ENCODE assay signal across 19 cellular contexts in the genomic region with DNA sequence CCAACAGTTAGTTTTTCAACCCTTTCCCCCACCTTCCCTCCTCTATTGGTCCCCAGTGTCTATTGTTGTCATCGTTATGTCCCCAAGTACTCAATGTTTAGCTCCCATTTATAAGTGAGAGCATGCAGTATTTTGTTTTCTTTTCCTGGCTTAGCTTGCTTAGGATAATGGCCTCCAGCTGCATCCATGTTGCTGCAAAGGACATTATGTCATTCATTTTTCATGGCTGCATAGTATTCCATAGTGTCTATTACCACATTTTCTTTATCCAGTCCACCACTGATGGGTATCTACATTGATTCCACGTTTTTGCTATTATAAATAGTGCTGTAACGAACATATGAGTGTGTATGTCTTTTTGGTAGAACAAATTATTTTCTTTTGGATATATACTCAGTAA. TPM values are rescaled to one million over a fixed set of nuclear protein-coding genes. Genes with fewer than 3 reads are reported as not detected.
A peak's percentile ranks its signal among the peaks of the same experiment; 100 is the strongest.
DNase-seq lines count a peak whose midpoint lies in the region; ATAC-seq, FAIRE-seq and TF ChIP-seq lines count a peak whose summit lies in the region.
"Had no signal": no experiment of that assay in that cellular context is flagged by ENCODE, and none has a peak within 500 bp of the region (broad histone marks: within the 10 kb centered on the region; RNA-seq: fewer than 3 reads in every experiment).

No MANE protein-coding gene starts in this region.

- H3K4me1 ChIP-seq in H1 (replicated peaks in 1 of 4; ENCODE audit: control insufficient read depth in 3 of 4, insufficient read depth in 4 of 4, low read length in 3 of 4), result no peaks in the 10 kb centered on the region
- H3K4me1 ChIP-seq: A549; BLaER1 treated with 17β-estradiol and CSF1 and Interleukin-3, amounts not matched to agents 10 nM and 100 nM; Caco-2 had no signal

- no peak overlapping the region for H3K4me3 ChIP-seq in H1 (ENCODE audit: extremely low read depth in 1 of 4, insufficient read depth in 2 of 4, low read depth in 3 of 4, low read length in 4 of 4)
- H3K4me3 ChIP-seq: A549; BLaER1 treated with 17β-estradiol and CSF1 and Interleukin-3, amounts not matched to agents 10 nM and 100 nM had no signal

- no peak overlapping the region for H4K8ac ChIP-seq in H1 (ENCODE audit: extremely low read depth, insufficient read depth, low read length)

- no peak overlapping the region for H4K91ac ChIP-seq in H1 (replicated peaks; ENCODE audit: insufficient read length, low read length)

- no peak overlapping the region for H3K23ac ChIP-seq in H1 (ENCODE audit: insufficient read length)

- H4K20me1 ChIP-seq in H1 (replicated peaks in 1 of 2; ENCODE audit: control insufficient read depth in 1 of 2, insufficient read depth in 2 of 2, low read length in 2 of 2), result no peaks in the 10 kb centered on the region
- H4K20me1 ChIP-seq: BLaER1 treated with 17β-estradiol and CSF1 and Interleukin-3, amounts not matched to agents 10 nM and 100 nM had no signal

- H3K23me2 ChIP-seq in H1 (ENCODE audit: low read depth, low read length), result no peaks in the 10 kb centered on the region; the same call in 1 of the 2 replicates

- TF ChIP-seq RAD21 in H1 (IDR thresholded peaks at IDR 0.05 in 1 of 2, conservative IDR thresholded peaks at IDR 0.05 in 1 of 2; ENCODE audit: low read depth in 2 of 2, low read length in 2 of 2), result no peak

- CTCF ChIA-PET in WTC11 (lab: Charles Lee), result no interaction called here
- CTCF ChIA-PET in H1 (lab: Charles Lee; ENCODE audit: partially characterized antibody), result no interaction called here

- no peaks in the 10 kb centered on the region for H3K9me3 ChIP-seq in H1 (ENCODE audit: insufficient read depth in 2 of 2, low read depth in 1 of 2, low read length in 1 of 2)
- H3K9me3 ChIP-seq: A549, Caco-2 had no signal

- H3K9me3 Mint-ChIP-seq in WTC11, result peaks cover 4% of the 10 kb centered on the region

- no peak overlapping the region for H3K4me2 ChIP-seq in H1 (ENCODE audit: insufficient read depth in 1 of 2, low read depth in 2 of 2, low read length in 2 of 2)
- H3K4me2 ChIP-seq: A549; BLaER1 treated with 17β-estradiol and CSF1 and Interleukin-3, amounts not matched to agents 10 nM and 100 nM had no signal

- no peak overlapping the region for H3K4ac ChIP-seq in H1 (replicated peaks; ENCODE audit: insufficient read length, low read depth, low read length)

- no peak overlapping the region for H3K18ac ChIP-seq in H1 (ENCODE audit: extremely low read depth, low read length)

- H2BK12ac ChIP-seq in H1 (ENCODE audit: low read depth, low read length), result no peak overlapping the region

- no peak overlapping the region for H3K4me3 Mint-ChIP-seq in WTC11
- H3K4me3 Mint-ChIP-seq: B cell; CD4-positive, alpha-beta T cell; CD8-positive, alpha-beta T cell had no signal

- no peak overlapping the region for H2AFZ ChIP-seq in H1 (ENCODE audit: low read length)

- no peak overlapping the region for H2BK20ac ChIP-seq in H1 (ENCODE audit: low read length)

- H3K14ac ChIP-seq in H1 (ENCODE audit: insufficient read length), result no peak overlapping the region

- H3K4me1 Mint-ChIP-seq in WTC11, result peaks cover 7% of the 10 kb centered on the region; the same call in 1 of the 2 replicates
- H3K4me1 Mint-ChIP-seq: B cell had no signal

- POLR2A ChIA-PET in WTC11 (lab: Charles Lee), result no interaction called here
- POLR2A ChIA-PET in H1 (lab: Charles Lee; ENCODE audit: partially characterized antibody), result no interaction called here

- no peak overlapping the region for H3K27ac Mint-ChIP-seq in WTC11
- H3K27ac Mint-ChIP-seq: B cell; CD4-positive, alpha-beta T cell; CD8-positive, alpha-beta T cell had no signal

- no peak overlapping the region for H3K56ac ChIP-seq in H1 (replicated peaks; ENCODE audit: insufficient read length, low read depth, low read length)

- TF ChIP-seq EP300 in H1 (IDR thresholded peaks at IDR 0.05; ENCODE audit: borderline replicate concordance in 1 of 2, low read depth in 2 of 2, low read length in 2 of 2), result no peak

- 80% methylated on average over 3 of the region's 3 CpGs; no CpG with 5 or more reads in 1 of the 2 experiments for WGBS in H1 (ENCODE audit: extremely low coverage in 1 of 2, insufficient coverage in 1 of 2, insufficient read length in 1 of 2, insufficient replicate concordance in 2 of 2, low coverage in 1 of 2, low lambda C conversion rate in 2 of 2, missing lambda C conversion rate in 1 of 2), 2 experiments

- no peak overlapping the region for H3K27ac ChIP-seq in H1 (ENCODE audit: low read depth, low read length)
- H3K27ac ChIP-seq: 22Rv1; A549; BLaER1 treated with 17β-estradiol and CSF1 and Interleukin-3, amounts not matched to agents 10 nM and 100 nM; C4-2B had no signal

- H2BK5ac ChIP-seq in H1 (ENCODE audit: low read depth, low read length), result no peak overlapping the region

- no peak overlapping the region for H2BK15ac ChIP-seq in H1 (ENCODE audit: low read length)

- ATAC-seq in WTC11, result no peak
- ATAC-seq: A549; CD8-positive, alpha-beta T cell had no signal

- TF ChIP-seq CTCF in WTC11 (IDR thresholded peaks at IDR 0.05), result no peak
- TF ChIP-seq CTCF in H1 (IDR thresholded peaks at IDR 0.05; ENCODE audit: control extremely low read depth in 1 of 3, insufficient read depth in 1 of 3, low read depth in 1 of 3, low read length in 3 of 3), result no peak

- H2BK120ac ChIP-seq in H1 (replicated peaks; ENCODE audit: low read depth, low read length), result no peak overlapping the region

- no peaks in the 10 kb centered on the region for H3K36me3 ChIP-seq in H1 (ENCODE audit: control insufficient read depth in 2 of 4, insufficient read depth in 4 of 4, low read length in 3 of 4)
- H3K36me3 ChIP-seq: BLaER1 treated with 17β-estradiol and CSF1 and Interleukin-3, amounts not matched to agents 10 nM and 100 nM had no signal

- no peak for DNase-seq in GM12892 (ENCODE audit: insufficient read length)
- no peak for DNase-seq in WTC11 (ENCODE audit: low spot score)
- DNase-seq in H1 (ENCODE audit: low read depth in 1 of 2, low spot score in 2 of 2), result no peak
- no peak for DNase-seq in NK-92 treated with Interleukin-12 subunit alpha and Interleukin-12 subunit beta, amount 100 ng/mL, for 24 hours (lab: John Stamatoyannopoulos, UW)
- no peak for DNase-seq in NCI-H2081 (lab: John Stamatoyannopoulos, UW)
- DNase-seq: AML-193; Caco-2; Calu3; CD4-positive, alpha-beta T cell; CD8-positive, alpha-beta T cell; DMS79 treated with DMSO at 0.1 percent for 48 hours; GF-D8 had no signal

- peak; percentile 50 for FAIRE-seq in GM12892 (lab: Jason Lieb, UNC)
- no peak for FAIRE-seq in H1 (lab: Jason Lieb, UNC)
- FAIRE-seq: A549, GM12891, GM18507 had no signal

- no peak overlapping the region for H3K9ac ChIP-seq in H1 (replicated peaks in 1 of 4; ENCODE audit: extremely low read depth in 1 of 4, low read depth in 3 of 4, low read length in 3 of 4)
- H3K9ac ChIP-seq: BLaER1 treated with 17β-estradiol and CSF1 and Interleukin-3, amounts not matched to agents 10 nM and 100 nM had no signal

- H3K79me2 ChIP-seq in H1 (ENCODE audit: control insufficient read depth in 1 of 2, insufficient read depth in 2 of 2, low read length in 2 of 2), result no peaks in the 10 kb centered on the region

- no peak for TF ChIP-seq POLR2A in GM12892 (IDR thresholded peaks at IDR 0.05; ENCODE audit: low read depth, low read length)
- TF ChIP-seq POLR2A in H1 (IDR thresholded peaks at IDR 0.05; ENCODE audit: control extremely low read depth in 1 of 2, low read depth in 2 of 2, low read length in 2 of 2), result no peak

- H3K36me3 Mint-ChIP-seq in WTC11, result no peaks in the 10 kb centered on the region
- H3K36me3 Mint-ChIP-seq: CD8-positive, alpha-beta T cell had no signal

- no peaks in the 10 kb centered on the region for H3K79me1 ChIP-seq in H1 (ENCODE audit: low read depth, low read length)

- H4K5ac ChIP-seq in H1 (ENCODE audit: insufficient read length, low read depth, low read length), result no peak overlapping the region

- no peaks in the 10 kb centered on the region for H3K27me3 ChIP-seq in H1 (replicated peaks in 1 of 4; ENCODE audit: control insufficient read depth in 3 of 4, extremely low read depth in 1 of 4, insufficient read depth in 3 of 4, low read length in 3 of 4)
- H3K27me3 ChIP-seq: BLaER1 treated with 17β-estradiol and CSF1 and Interleukin-3, amounts not matched to agents 10 nM and 100 nM had no signal

- H2AK5ac ChIP-seq in H1 (ENCODE audit: low read depth, low read length), result no peak overlapping the region

- no peaks in the 10 kb centered on the region for H3K27me3 Mint-ChIP-seq in WTC11 (ENCODE audit: low read depth)
- H3K27me3 Mint-ChIP-seq: CD4-positive, alpha-beta T cell had no signal

TF ChIP-seq in WTC11, 78 proteins besides CTCF, POLR2A, EP300 and RAD21:
- TF ChIP-seq GTF2I (CRISPR knock-in tag; conservative IDR thresholded peaks at IDR 0.05), result peak; percentile 85; the same call in 1 of the 2 replicates
- TF ChIP-seq, protein P1, sequence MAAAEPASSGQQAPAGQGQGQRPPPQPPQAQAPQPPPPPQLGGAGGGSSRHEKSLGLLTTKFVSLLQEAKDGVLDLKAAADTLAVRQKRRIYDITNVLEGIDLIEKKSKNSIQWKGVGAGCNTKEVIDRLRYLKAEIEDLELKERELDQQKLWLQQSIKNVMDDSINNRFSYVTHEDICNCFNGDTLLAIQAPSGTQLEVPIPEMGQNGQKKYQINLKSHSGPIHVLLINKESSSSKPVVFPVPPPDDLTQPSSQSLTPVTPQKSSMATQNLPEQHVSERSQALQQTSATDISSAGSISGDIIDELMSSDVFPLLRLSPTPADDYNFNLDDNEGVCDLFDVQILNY (CRISPR knock-in tag; IDR thresholded peaks at IDR 0.05), result no peak

TF ChIP-seq in H1, 55 proteins besides CTCF, POLR2A, EP300 and RAD21:
- peak; percentile 92 for TF ChIP-seq KDM1A (IDR thresholded peaks at IDR 0.05; ENCODE audit: borderline replicate concordance, low read length)
- no peak for TF ChIP-seq CREB1 (IDR thresholded peaks at IDR 0.05)
TF ChIP-seq in H1: peak in this region for 1.

RNA-seq across cellular contexts. Expression of gene HIVEP1, which starts 55.3 kb away (rescaled TPM):
- polyA plus RNA-seq in GM12892 (2012; ENCODE audit: missing spikeins), result 19.0 TPM
- total RNA-seq in WTC11 (2021), result 19.9 to 24.3 TPM (median 20.9 TPM) in 3 replicates
- 22.6 and 26.3 TPM in 2 replicates for total RNA-seq in H1 (2021; fragmentation: NEBNext Ultra II Directional; extraction: Animal tissue kit (Norgen Biotek cat#: 25700))
- 13.0 and 23.1 TPM in 2 replicates for polyA plus RNA-seq in H1 (2011; rRNA removed)
- 14.5 TPM for polyA plus RNA-seq in H1 (2011; cell fraction: cytosol; rRNA removed)
- polyA plus RNA-seq in H1 (2011; cell fraction: nucleus; rRNA removed), result 40.9 TPM
- polyA plus RNA-seq in H1 (2012, experiment 1 of 2), result 14.2 to 16.0 TPM (median 15.4 TPM) in 4 replicates
- 1.2 TPM for polyA plus RNA-seq in H1 (2012, experiment 2 of 2)
- polyA plus RNA-seq in H1 (2013, experiment 1 of 2), result 11.6 TPM
- polyA plus RNA-seq in H1 (2013, experiment 2 of 2), result 9.0 TPM
- polyA minus RNA-seq in H1 (2011; rRNA and poly(A)+ RNA removed), result 55.0 and 77.3 TPM in 2 replicates
- polyA minus RNA-seq in H1 (2011; cell fraction: cytosol; rRNA and poly(A)+ RNA removed), result 21.3 TPM
- 74.2 TPM for polyA minus RNA-seq in H1 (2011; cell fraction: nucleus; rRNA and poly(A)+ RNA removed)
